In genomic region chr10:31759124-31759798, GRCh38 we compare ENCODE assay signal across 8 cellular contexts.
DNase-seq lines count a peak whose midpoint lies in the region; TF ChIP-seq lines count a peak whose summit lies in the region.

No MANE protein-coding gene starts in this region.

- H3K36me3 Mint-ChIP-seq in Calu3 (ENCODE audit: insufficient read depth, unreplicated experiment) = peaks cover 19% of the 10 kb centered on the region
- H3K36me3 Mint-ChIP-seq in activated CD4-positive, alpha-beta memory T cell treated with anti-CD3 and anti-CD28 coated beads for 36 hours = peaks cover 2% of the 10 kb centered on the region

- peak overlapping the region; percentile 84 for H3K4me3 Mint-ChIP-seq in Calu3 (ENCODE audit: low read depth, unreplicated experiment)
- H3K4me3 Mint-ChIP-seq in activated CD4-positive, alpha-beta memory T cell treated with anti-CD3 and anti-CD28 coated beads for 36 hours = peak overlapping the region; percentile 96

- BruUV-seq in Calu3 (replicated peaks; lab: Mats Ljungman, UMichigan) = no TSS peak

- POLR2A ChIA-PET in activated CD4-positive, alpha-beta memory T cell treated with anti-CD3 and anti-CD28 coated beads for 36 hours (lab: Charles Lee) = interaction anchor here (1.0 to 1.3 kb wide), 4 partner anchors 10 to 52 kb away, joined by 4 to 19 read pairs (median 8); no protein-coding TSS in a partner anchor

- CTCF ChIA-PET in Calu3 (lab: Charles Lee) = no interaction called here
- CTCF ChIA-PET in activated CD4-positive, alpha-beta memory T cell treated with anti-CD3 and anti-CD28 coated beads for 36 hours (lab: Charles Lee) = interaction anchor here (1.0 kb wide), 1 partner anchor 11 kb away, joined by 3 read pairs; no protein-coding TSS in a partner anchor

- intact Hi-C loops in Calu3 (cut with micrococcal nuclease; ENCODE audit: unreplicated experiment) = no loop called here
- intact Hi-C loops in activated CD4-positive, alpha-beta memory T cell treated with anti-CD3 and anti-CD28 coated beads for 36 hours (cut with micrococcal nuclease) = loop anchor here (10.0 kb wide), 1 partner anchor 1054 kb away; no protein-coding TSS in a partner anchor

- DNase-seq in Calu3 (peak; percentile 55), NCI-H1105 treated with DMSO at 0.1 percent for 48 hours (lab: John Stamatoyannopoulos, UW) (peak; percentile 49), putamen (ENCODE audit: low spot score) (no peak), cerebellar nuclear complex (lab: John Stamatoyannopoulos, UW) (no peak)
- peak; percentile 82 for DNase-seq in activated CD4-positive, alpha-beta memory T cell treated with anti-CD3 and anti-CD28 coated beads for 36 hours
- DNase-seq in effector CD8-positive, alpha-beta T cell (lab: John Stamatoyannopoulos, UW) = peak; percentile 31
- peak; percentile 73 for DNase-seq in stimulated activated CD8-positive, alpha-beta memory T cell treated with anti-CD3 and anti-CD28 coated beads, Interleukin-4, amount 100 ng/mL, for 48 hours

- TF ChIP-seq CTCF in Calu3 (IDR thresholded peaks at IDR 0.05; ENCODE audit: unreplicated experiment) = no peak

- H3K9me3 Mint-ChIP-seq in Calu3 (ENCODE audit: low read depth, unreplicated experiment) = no peaks in the 10 kb centered on the region
- H3K9me3 Mint-ChIP-seq in activated CD4-positive, alpha-beta memory T cell treated with anti-CD3 and anti-CD28 coated beads for 36 hours = no peaks in the 10 kb centered on the region

- H3K4me1 ChIP-seq in mononuclear cell (ENCODE audit: insufficient read depth, low read length) = peaks cover 28% of the 10 kb centered on the region

- H3K27ac Mint-ChIP-seq in Calu3 (ENCODE audit: unreplicated experiment) = peak overlapping the region; percentile 93
- H3K27ac Mint-ChIP-seq in activated CD4-positive, alpha-beta memory T cell treated with anti-CD3 and anti-CD28 coated beads for 36 hours = peak overlapping the region; percentile 98

- no peaks in the 10 kb centered on the region for H3K27me3 Mint-ChIP-seq in Calu3 (ENCODE audit: unreplicated experiment)
- H3K27me3 Mint-ChIP-seq in activated CD4-positive, alpha-beta memory T cell treated with anti-CD3 and anti-CD28 coated beads for 36 hours = no peaks in the 10 kb centered on the region

- H3K27me3 ChIP-seq in mononuclear cell (ENCODE audit: insufficient read depth, low read length) = no peaks in the 10 kb centered on the region

- H3K4me3 ChIP-seq in mononuclear cell (ENCODE audit: low read length) = peak overlapping the region; percentile 78

- H3K9me3 ChIP-seq in mononuclear cell (ENCODE audit: low read depth, low read length) = no peaks in the 10 kb centered on the region

- peaks cover 28% of the 10 kb centered on the region for H3K4me1 Mint-ChIP-seq in Calu3 (ENCODE audit: low read depth, unreplicated experiment)
- peaks cover 10% of the 10 kb centered on the region for H3K4me1 Mint-ChIP-seq in activated CD4-positive, alpha-beta memory T cell treated with anti-CD3 and anti-CD28 coated beads for 36 hours (ENCODE audit: low read depth)

Comparison
In these comparisons a context has a peak if more than half of its experiments do, and no peak if none do; other contexts are left out.
1. DNase-seq: peak in Calu3 (single experiment), NCI-H1105 treated with DMSO at 0.1 percent for 48 hours (single experiment), activated CD4-positive, alpha-beta memory T cell treated with anti-CD3 and anti-CD28 coated beads for 36 hours (single experiment), effector CD8-positive, alpha-beta T cell (single experiment) and stimulated activated CD8-positive, alpha-beta memory T cell treated with anti-CD3 and anti-CD28 coated beads, Interleukin-4, amount 100 ng/mL, for 48 hours (single experiment); none in putamen (single experiment) and cerebellar nuclear complex (0 of 2).